Comparison of ENCODE assay signal across 10 cellular contexts in genomic region chr20:38700926-38701325, GRCh38. TPM values are rescaled to one million over a fixed set of nuclear protein-coding genes. Genes with fewer than 3 reads are reported as not detected.
"Had no signal": no experiment of that assay in that cellular context is flagged by ENCODE, and none has a peak within 500 bp of the region (broad histone marks: within the 10 kb centered on the region; RNA-seq: fewer than 3 reads in every experiment).

No MANE protein-coding gene starts in this region.

- H3K27ac Mint-ChIP-seq: IgD-negative memory B cell had no signal

- H3K4me3 Mint-ChIP-seq: IgD-negative memory B cell had no signal

- H3K4me1 Mint-ChIP-seq: IgD-negative memory B cell had no signal

- FAIRE-seq: HepG2, HTR-8/SVneo, K562 had no signal

- H3K36me3 Mint-ChIP-seq: IgD-negative memory B cell had no signal

- H3K27ac ChIP-seq: HL-60 had no signal

- H3K4me3 ChIP-seq: K562 had no signal

- DNase-seq: IMR-90, KBM-7, KG1 had no signal

- ATAC-seq: HepG2, K562 had no signal

- H3K9me3 Mint-ChIP-seq: IgD-negative memory B cell had no signal

RNA-seq across cellular contexts. Expression of gene SLC32A1, which starts 23.4 kb away (rescaled TPM):
- total RNA-seq: HepG2, HT-29, HT1080, IMR-90, K562 had no signal
- polyA plus RNA-seq: HepG2, IgD-negative memory B cell, IMR-90, K562 had no signal
